Comparison of ENCODE assay signal across 8 cellular contexts in the genomic region with DNA sequence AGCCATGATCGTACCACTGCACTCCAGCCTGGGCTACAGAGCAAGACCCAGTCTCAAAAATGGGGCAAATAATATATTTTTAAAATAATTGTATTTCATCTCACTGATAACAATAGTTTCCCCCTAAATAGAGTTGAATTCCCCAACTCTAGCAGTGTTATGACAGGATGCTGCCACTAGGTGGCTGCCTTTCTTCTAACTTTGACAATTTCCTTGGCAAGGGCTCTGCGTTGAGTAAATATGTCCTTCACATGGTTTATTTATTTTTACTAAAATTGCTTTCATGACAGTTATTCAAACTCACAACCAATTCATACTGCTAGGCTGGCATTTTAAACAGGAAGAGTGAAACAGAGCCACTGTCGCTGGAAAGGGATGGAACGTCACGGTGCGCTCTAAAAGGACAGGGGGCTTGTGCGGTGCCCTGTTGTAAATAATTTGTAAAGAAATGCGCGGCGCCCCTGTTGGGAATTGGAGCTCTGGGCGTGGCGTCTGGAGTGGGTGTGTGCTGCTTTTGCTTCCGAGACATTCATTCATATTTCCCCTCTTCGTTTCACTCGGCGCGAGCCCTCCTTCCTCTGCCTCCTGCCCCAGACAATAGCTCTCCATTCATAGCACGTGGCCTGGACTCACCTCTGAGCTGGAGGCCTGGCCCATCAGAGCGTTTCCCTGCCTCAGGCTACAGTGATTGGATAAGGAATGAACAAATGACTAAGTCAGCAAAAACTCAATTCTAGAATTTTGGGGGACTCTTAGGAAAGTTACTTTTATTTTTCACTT. TPM values are rescaled to one million over a fixed set of nuclear protein-coding genes. Genes with fewer than 3 reads are reported as not detected.
DNase-seq lines count a peak whose midpoint lies in the region; ATAC-seq and TF ChIP-seq lines count a peak whose summit lies in the region.

No MANE protein-coding gene starts in this region.

- H3K9me3 ChIP-seq in neural cell (ENCODE audit: low read length) (no peaks in the 10 kb centered on the region), transverse colon (no peaks in the 10 kb centered on the region)

- H3K36me3 ChIP-seq in neural cell (ENCODE audit: insufficient read depth, low read length) (no peaks in the 10 kb centered on the region), transverse colon (no peaks in the 10 kb centered on the region)

- H3K4me1 ChIP-seq in transverse colon = peaks cover 9 to 20% (median 15%) of the 10 kb centered on the region in 4 donors

- no peaks in the 10 kb centered on the region for H4K20me1 ChIP-seq in neural cell (ENCODE audit: insufficient read depth)

- no peaks in the 10 kb centered on the region for H3K9me2 ChIP-seq in neural cell (ENCODE audit: insufficient read depth, low read length)

- WGBS in transverse colon (ENCODE audit: low coverage in 1 of 2), 2 donors = 16 to 28% methylated on average over 3 to 19 of the region's 19 CpGs

- peak; percentile 78 for TF ChIP-seq RAD21 in neural cell (conservative IDR thresholded peaks at IDR 0.05)

- DNase-seq in AG08395 (ENCODE audit: low spot score) = peak; percentile 74
- DNase-seq in GM19238 (ENCODE audit: insufficient read length, low spot score) = peak; percentile 42
- DNase-seq in NCI-H345 treated with DMSO at 0.1 percent for 48 hours (lab: John Stamatoyannopoulos, UW; ENCODE audit: unreplicated experiment) = peak; percentile 17
- peak; percentile 25 for DNase-seq in activated CD8-positive, alpha-beta memory T cell treated with anti-CD3 and anti-CD28 coated beads, Interleukin-2, amount 50 U/mL, for 24 hours (ENCODE audit: extremely low read depth)
- peak; percentile 78 for DNase-seq in fibroblast of mammary gland (ENCODE audit: low read depth)
- peak; percentile 61 for DNase-seq in transverse colon

- H3K27ac ChIP-seq in neural cell (ENCODE audit: low read length) (no peak overlapping the region), transverse colon (peak overlapping the region in 1 of 4 donors; percentile 47)

- intact Hi-C loops in transverse colon (cut with DNase I; ENCODE audit: low total_unique reads) = no loop called here

- TF ChIP-seq CTCF in fibroblast of mammary gland (conservative IDR thresholded peaks at IDR 0.05; ENCODE audit: control insufficient read depth, insufficient read depth, low read depth, low read length) (peak; percentile 95), neural cell (IDR thresholded peaks at IDR 0.05; ENCODE audit: poor library complexity, severe bottlenecking) (peak; percentile 83), transverse colon (IDR thresholded peaks at IDR 0.05) (peak; percentile 81 to 95 (median 89))

- in situ Hi-C loops in transverse colon (cut with MboI; ENCODE audit: low pct_ligation_motif_present in 1 of 4, low pct_unique_long_range_greater_than_20kb in 1 of 4, low sequenced_read_pairs in 3 of 4) = loop anchor here in 1 of 4 donors (10.0 kb wide), 1 partner anchor 1582 kb away; no protein-coding TSS in a partner anchor

- H2AFZ ChIP-seq in neural cell (ENCODE audit: low read depth, low read length) = no peak overlapping the region

- no peak for ATAC-seq in HG03521 (IDR thresholded peaks at IDR 0.05; ENCODE audit: unreplicated experiment)

- TF ChIP-seq EP300 in neural cell (conservative IDR thresholded peaks at IDR 0.05; ENCODE audit: poor library complexity, severe bottlenecking) = peak; percentile 28
- TF ChIP-seq EP300 in transverse colon (IDR thresholded peaks at IDR 0.05; ENCODE audit: low read depth) = no peak

- no peaks in the 10 kb centered on the region for H3K27me3 ChIP-seq in neural cell (ENCODE audit: insufficient read depth, low read depth, low read length)
- peaks cover 5% of the 10 kb centered on the region for H3K27me3 ChIP-seq in transverse colon

- H3F3A ChIP-seq in neural cell (ENCODE audit: insufficient read depth, low read length, poor library complexity, severe bottlenecking) = no peaks in the 10 kb centered on the region

- H3K9ac ChIP-seq in neural cell (ENCODE audit: low read length) = no peak overlapping the region

- H3K4me3 ChIP-seq in fibroblast of mammary gland (ENCODE audit: control insufficient read depth, low read depth, low read length) (peak overlapping the region; percentile 21), neural cell (ENCODE audit: low read length) (no peak overlapping the region), transverse colon (peak overlapping the region in 2 of 4 donors; percentile 21 to 41)

- no peaks in the 10 kb centered on the region for H3K79me2 ChIP-seq in neural cell (replicated peaks; ENCODE audit: insufficient read depth, low read length)

- TF ChIP-seq POLR2A in transverse colon (IDR thresholded peaks at IDR 0.05) = no peak

- H3K4me2 ChIP-seq in neural cell (ENCODE audit: low read length) = no peak overlapping the region

TF ChIP-seq in neural cell, 6 proteins besides CTCF, POLR2A, EP300 and RAD21:
- no peak for TF ChIP-seq MXI1 (conservative IDR thresholded peaks at IDR 0.05; ENCODE audit: poor library complexity, severe bottlenecking)
- TF ChIP-seq, protein P1, sequence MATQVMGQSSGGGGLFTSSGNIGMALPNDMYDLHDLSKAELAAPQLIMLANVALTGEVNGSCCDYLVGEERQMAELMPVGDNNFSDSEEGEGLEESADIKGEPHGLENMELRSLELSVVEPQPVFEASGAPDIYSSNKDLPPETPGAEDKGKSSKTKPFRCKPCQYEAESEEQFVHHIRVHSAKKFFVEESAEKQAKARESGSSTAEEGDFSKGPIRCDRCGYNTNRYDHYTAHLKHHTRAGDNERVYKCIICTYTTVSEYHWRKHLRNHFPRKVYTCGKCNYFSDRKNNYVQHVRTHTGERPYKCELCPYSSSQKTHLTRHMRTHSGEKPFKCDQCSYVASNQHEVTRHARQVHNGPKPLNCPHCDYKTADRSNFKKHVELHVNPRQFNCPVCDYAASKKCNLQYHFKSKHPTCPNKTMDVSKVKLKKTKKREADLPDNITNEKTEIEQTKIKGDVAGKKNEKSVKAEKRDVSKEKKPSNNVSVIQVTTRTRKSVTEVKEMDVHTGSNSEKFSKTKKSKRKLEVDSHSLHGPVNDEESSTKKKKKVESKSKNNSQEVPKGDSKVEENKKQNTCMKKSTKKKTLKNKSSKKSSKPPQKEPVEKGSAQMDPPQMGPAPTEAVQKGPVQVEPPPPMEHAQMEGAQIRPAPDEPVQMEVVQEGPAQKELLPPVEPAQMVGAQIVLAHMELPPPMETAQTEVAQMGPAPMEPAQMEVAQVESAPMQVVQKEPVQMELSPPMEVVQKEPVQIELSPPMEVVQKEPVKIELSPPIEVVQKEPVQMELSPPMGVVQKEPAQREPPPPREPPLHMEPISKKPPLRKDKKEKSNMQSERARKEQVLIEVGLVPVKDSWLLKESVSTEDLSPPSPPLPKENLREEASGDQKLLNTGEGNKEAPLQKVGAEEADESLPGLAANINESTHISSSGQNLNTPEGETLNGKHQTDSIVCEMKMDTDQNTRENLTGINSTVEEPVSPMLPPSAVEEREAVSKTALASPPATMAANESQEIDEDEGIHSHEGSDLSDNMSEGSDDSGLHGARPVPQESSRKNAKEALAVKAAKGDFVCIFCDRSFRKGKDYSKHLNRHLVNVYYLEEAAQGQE (IDR thresholded peaks at IDR 0.05; ENCODE audit: borderline replicate concordance) = no peak
- peak; percentile 82 for TF ChIP-seq SMC3 (conservative IDR thresholded peaks at IDR 0.05; ENCODE audit: poor library complexity)
- TF ChIP-seq EZH2 (IDR thresholded peaks at IDR 0.05; ENCODE audit: borderline replicate concordance, insufficient read depth, low read length, poor library complexity, severe bottlenecking) = no peak
- peak; percentile 71 for TF ChIP-seq POLR2AphosphoS5 (IDR thresholded peaks at IDR 0.05)
- TF ChIP-seq TAF1 (IDR thresholded peaks at IDR 0.05; ENCODE audit: low read depth) = no peak

RNA-seq across cellular contexts. Expression of a gene that starts 20.5 kb away (rescaled TPM):
- 62.2 and 77.2 TPM in 2 replicates for polyA plus RNA-seq in neural cell
- polyA minus RNA-seq in neural cell = 69.6 and 75.7 TPM in 2 replicates
- total RNA-seq in transverse colon = 100 to 1,000 TPM in 1 of 4 donors, 10 to 100 TPM in 3; 50.9 to 108 (median 67.6) TPM

Comparison
In these comparisons a context has a peak if more than half of its experiments do, and no peak if none do; other contexts are left out.
1. DNase-seq: peak in every context shown above with its lines; median percentile 78 in fibroblast of mammary gland; 74 in AG08395; 61 in transverse colon; 42 in GM19238; 25 in activated CD8-positive, alpha-beta memory T cell treated with anti-CD3 and anti-CD28 coated beads, Interleukin-2, amount 50 U/mL, for 24 hours; 17 in NCI-H345 treated with DMSO at 0.1 percent for 48 hours.